1 cellular context compared by ENCODE assay signal in genomic region chr16:83004868-83005652, GRCh38.
TF ChIP-seq lines count a peak whose summit lies in the region.

No MANE protein-coding gene starts in this region.

TF ChIP-seq in GM23338, 12 proteins besides CTCF, POLR2A, EP300 and RAD21:
- TF ChIP-seq, protein P1, sequence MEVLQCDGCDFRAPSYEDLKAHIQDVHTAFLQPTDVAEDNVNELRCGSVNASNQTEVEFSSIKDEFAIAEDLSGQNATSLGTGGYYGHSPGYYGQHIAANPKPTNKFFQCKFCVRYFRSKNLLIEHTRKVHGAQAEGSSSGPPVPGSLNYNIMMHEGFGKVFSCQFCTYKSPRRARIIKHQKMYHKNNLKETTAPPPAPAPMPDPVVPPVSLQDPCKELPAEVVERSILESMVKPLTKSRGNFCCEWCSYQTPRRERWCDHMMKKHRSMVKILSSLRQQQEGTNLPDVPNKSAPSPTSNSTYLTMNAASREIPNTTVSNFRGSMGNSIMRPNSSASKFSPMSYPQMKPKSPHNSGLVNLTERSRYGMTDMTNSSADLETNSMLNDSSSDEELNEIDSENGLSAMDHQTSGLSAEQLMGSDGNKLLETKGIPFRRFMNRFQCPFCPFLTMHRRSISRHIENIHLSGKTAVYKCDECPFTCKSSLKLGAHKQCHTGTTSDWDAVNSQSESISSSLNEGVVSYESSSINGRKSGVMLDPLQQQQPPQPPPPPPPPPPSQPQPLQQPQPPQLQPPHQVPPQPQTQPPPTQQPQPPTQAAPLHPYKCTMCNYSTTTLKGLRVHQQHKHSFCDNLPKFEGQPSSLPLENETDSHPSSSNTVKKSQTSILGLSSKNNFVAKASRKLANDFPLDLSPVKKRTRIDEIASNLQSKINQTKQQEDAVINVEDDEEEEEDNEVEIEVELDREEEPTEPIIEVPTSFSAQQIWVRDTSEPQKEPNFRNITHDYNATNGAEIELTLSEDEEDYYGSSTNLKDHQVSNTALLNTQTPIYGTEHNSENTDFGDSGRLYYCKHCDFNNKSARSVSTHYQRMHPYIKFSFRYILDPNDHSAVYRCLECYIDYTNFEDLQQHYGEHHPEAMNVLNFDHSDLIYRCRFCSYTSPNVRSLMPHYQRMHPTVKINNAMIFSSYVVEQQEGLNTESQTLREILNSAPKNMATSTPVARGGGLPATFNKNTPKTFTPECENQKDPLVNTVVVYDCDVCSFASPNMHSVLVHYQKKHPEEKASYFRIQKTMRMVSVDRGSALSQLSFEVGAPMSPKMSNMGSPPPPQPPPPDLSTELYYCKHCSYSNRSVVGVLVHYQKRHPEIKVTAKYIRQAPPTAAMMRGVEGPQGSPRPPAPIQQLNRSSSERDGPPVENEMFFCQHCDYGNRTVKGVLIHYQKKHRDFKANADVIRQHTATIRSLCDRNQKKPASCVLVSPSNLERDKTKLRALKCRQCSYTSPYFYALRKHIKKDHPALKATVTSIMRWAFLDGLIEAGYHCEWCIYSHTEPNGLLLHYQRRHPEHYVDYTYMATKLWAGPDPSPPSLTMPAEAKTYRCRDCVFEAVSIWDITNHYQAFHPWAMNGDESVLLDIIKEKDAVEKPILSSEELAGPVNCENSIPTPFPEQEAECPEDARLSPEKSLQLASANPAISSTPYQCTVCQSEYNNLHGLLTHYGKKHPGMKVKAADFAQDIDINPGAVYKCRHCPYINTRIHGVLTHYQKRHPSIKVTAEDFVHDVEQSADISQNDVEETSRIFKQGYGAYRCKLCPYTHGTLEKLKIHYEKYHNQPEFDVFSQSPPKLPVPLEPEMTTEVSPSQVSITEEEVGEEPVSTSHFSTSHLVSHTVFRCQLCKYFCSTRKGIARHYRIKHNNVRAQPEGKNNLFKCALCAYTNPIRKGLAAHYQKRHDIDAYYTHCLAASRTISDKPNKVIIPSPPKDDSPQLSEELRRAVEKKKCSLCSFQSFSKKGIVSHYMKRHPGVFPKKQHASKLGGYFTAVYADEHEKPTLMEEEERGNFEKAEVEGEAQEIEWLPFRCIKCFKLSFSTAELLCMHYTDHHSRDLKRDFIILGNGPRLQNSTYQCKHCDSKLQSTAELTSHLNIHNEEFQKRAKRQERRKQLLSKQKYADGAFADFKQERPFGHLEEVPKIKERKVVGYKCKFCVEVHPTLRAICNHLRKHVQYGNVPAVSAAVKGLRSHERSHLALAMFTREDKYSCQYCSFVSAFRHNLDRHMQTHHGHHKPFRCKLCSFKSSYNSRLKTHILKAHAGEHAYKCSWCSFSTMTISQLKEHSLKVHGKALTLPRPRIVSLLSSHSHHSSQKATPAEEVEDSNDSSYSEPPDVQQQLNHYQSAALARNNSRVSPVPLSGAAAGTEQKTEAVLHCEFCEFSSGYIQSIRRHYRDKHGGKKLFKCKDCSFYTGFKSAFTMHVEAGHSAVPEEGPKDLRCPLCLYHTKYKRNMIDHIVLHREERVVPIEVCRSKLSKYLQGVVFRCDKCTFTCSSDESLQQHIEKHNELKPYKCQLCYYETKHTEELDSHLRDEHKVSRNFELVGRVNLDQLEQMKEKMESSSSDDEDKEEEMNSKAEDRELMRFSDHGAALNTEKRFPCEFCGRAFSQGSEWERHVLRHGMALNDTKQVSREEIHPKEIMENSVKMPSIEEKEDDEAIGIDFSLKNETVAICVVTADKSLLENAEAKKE (CRISPR knock-in tag; IDR thresholded peaks at IDR 0.05), result no peak
- TF ChIP-seq REST (IDR thresholded peaks at IDR 0.05; ENCODE audit: unreplicated experiment), result no peak
- no peak for TF ChIP-seq STAT1 (IDR thresholded peaks at IDR 0.05; ENCODE audit: unreplicated experiment)
- no peak for TF ChIP-seq ZNF114 (CRISPR knock-in tag; IDR thresholded peaks at IDR 0.05)
- no peak for TF ChIP-seq JUNB (IDR thresholded peaks at IDR 0.05; ENCODE audit: unreplicated experiment)
- TF ChIP-seq ETS1 (IDR thresholded peaks at IDR 0.05), result no peak
- TF ChIP-seq NANOG (IDR thresholded peaks at IDR 0.05; ENCODE audit: borderline replicate concordance), result no peak
- TF ChIP-seq ZNF331 (CRISPR knock-in tag; IDR thresholded peaks at IDR 0.05; ENCODE audit: low read depth), result no peak
- TF ChIP-seq POLR2AphosphoS5 (IDR thresholded peaks at IDR 0.05; ENCODE audit: low read depth), result no peak
